Comparison of ENCODE assay signal across 1 cellular context in genomic region chr3:158775801-158776399, GRCh38.
TF ChIP-seq lines count a peak whose summit lies in the region.

No MANE protein-coding gene starts in this region.

TF ChIP-seq in H1, 55 proteins besides CTCF, POLR2A, EP300 and RAD21 (continued from another document):
- TF ChIP-seq CBX8 (IDR thresholded peaks at IDR 0.05; ENCODE audit: borderline replicate concordance, low read depth, low read length) = no peak
- no peak for TF ChIP-seq SP2 (IDR thresholded peaks at IDR 0.05; ENCODE audit: low read length)
- TF ChIP-seq SP4 (IDR thresholded peaks at IDR 0.05; ENCODE audit: low read length) = no peak
- TF ChIP-seq GABPA (IDR thresholded peaks at IDR 0.05; ENCODE audit: borderline replicate concordance, insufficient read depth, low read length) = no peak
- no peak for TF ChIP-seq BCL11A (IDR thresholded peaks at IDR 0.05; ENCODE audit: low read depth in 2 of 2, low read length in 2 of 2)
- no peak for TF ChIP-seq JUN (IDR thresholded peaks at IDR 0.05; ENCODE audit: low read depth, low read length)
- TF ChIP-seq RNF2 (IDR thresholded peaks at IDR 0.05; ENCODE audit: borderline replicate concordance, low read depth, low read length, missing control alignments, poor library complexity, severe bottlenecking) = no peak
- no peak for TF ChIP-seq EZH2 (IDR thresholded peaks at IDR 0.05; ENCODE audit: low read depth, low read length, severe bottlenecking)
- TF ChIP-seq EGR1 (IDR thresholded peaks at IDR 0.05; ENCODE audit: borderline replicate concordance, low read depth, low read length) = no peak
TF ChIP-seq in H1: peak in this region for 0.
